2 cellular contexts compared by ENCODE assay signal in the genomic region with DNA sequence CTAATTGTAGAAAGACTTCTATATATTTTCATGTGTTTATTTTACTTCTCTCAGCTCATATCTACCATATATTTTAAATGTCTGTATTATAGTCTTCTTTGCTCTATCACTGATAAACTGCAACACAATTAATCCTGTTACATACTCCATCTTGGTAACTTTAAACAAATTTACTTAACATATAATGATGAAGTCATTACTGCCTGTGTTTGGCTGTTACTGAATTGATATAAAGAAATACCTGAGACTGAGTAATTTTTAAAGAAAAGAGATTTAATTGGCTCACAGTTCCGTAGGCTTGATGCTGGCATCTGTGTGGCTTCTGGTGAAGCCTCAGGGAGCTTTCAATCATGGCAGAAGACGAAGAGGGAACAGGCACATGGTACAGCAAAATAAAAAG.
A peak's percentile ranks its signal among the peaks of the same experiment; 100 is the strongest.
TF ChIP-seq lines count a peak whose summit lies in the region.

No MANE protein-coding gene starts in this region.

TF ChIP-seq in GM12878, 131 proteins besides CTCF, POLR2A, EP300 and RAD21:
- TF ChIP-seq REST (IDR thresholded peaks at IDR 0.05; ENCODE audit: low read depth, low read length) (no peak), ATF7 (IDR thresholded peaks at IDR 0.05; ENCODE audit: low read depth) (peak; percentile 76)

TF ChIP-seq in K562, 482 proteins besides CTCF, POLR2A, EP300 and RAD21 (continued from another document):
- TF ChIP-seq ATF3 (IDR thresholded peaks at IDR 0.05) (peak; percentile 58; the same call in 1 of the 2 replicates), ATF3 (CRISPR knock-in tag; conservative IDR thresholded peaks at IDR 0.05) (no peak), ZFP30 (CRISPR knock-in tag; IDR thresholded peaks at IDR 0.05; ENCODE audit: borderline replicate concordance) (no peak), JUNB (CRISPR knock-in tag; conservative IDR thresholded peaks at IDR 0.05) (peak; percentile 54; the same call in 1 of the 2 replicates)
